10 cellular contexts compared by ENCODE assay signal in the genomic region with DNA sequence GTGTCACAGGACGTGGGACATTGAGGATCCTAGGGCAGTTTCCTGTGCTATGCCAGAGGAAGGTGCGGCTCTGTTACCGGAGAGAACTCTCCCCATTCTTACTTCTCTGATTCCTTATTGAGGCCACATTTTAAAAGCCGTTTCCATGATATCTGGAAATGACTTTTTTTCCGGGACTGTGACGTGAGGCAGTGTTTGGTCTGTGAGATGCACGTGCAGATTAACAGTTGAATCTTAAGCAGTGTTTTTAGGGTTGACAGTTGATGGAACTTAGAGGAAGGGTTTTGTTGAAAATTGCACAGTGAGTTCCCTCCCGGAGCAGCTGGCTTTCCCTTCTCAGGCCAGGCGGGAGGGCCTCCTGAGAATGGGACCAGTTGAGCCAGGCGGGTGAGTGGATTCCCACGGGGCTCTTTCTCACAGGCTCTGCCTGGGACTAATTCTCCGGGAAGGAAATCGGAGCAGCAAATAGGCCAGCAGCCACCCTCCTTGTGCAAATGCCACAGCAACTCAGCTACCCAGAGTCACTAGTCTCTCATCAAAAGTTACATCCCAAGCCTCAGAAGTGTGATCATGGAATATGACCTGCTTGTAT.
DNase-seq lines count a peak whose midpoint lies in the region; ATAC-seq, FAIRE-seq and TF ChIP-seq lines count a peak whose summit lies in the region.
"Had no signal": no experiment of that assay in that cellular context is flagged by ENCODE, and none has a peak within 500 bp of the region (broad histone marks: within the 10 kb centered on the region; RNA-seq: fewer than 3 reads in every experiment).

No MANE protein-coding gene starts in this region.

- FAIRE-seq in bronchial epithelial cell (lab: Jason Lieb, UNC) (no peak), small intestine (lab: Jason Lieb, UNC) (no peak)
- FAIRE-seq: endometrium had no signal

- WGBS in small intestine, 3 donors, result 42 to 44% (median 42%) methylated on average over 13 of the region's 13 CpGs

- H3K4me1 ChIP-seq in iPS-20b (ENCODE audit: insufficient read depth, low read length) (peaks cover 21% of the 10 kb centered on the region), small intestine (ENCODE audit: control insufficient read depth in 2 of 2, insufficient read depth in 1 of 2, low read depth in 1 of 2, low read length in 1 of 2) (peaks cover 0 to 7% of the 10 kb centered on the region in 2 donors)

- TF ChIP-seq CTCF in HFF-Myc (IDR thresholded peaks at IDR 0.05; ENCODE audit: low read depth, low read length, missing control alignments) (no peak), bronchial epithelial cell (IDR thresholded peaks at IDR 0.05; ENCODE audit: insufficient read depth, low read length, severe bottlenecking) (no peak)

- H3K4me3 ChIP-seq in HFF-Myc (replicated peaks; ENCODE audit: low read depth, low read length), result peak overlapping the region; percentile 83
- peak overlapping the region; percentile 85 for H3K4me3 ChIP-seq in bronchial epithelial cell (ENCODE audit: low read depth, low read length)
- peak overlapping the region; percentile 76 for H3K4me3 ChIP-seq in iPS-20b (ENCODE audit: low read length)
- H3K4me3 ChIP-seq in small intestine (ENCODE audit: low read depth in 1 of 2, low read length in 2 of 2), result peak overlapping the region in 1 of 2 donors; percentile 82

- ATAC-seq in HG02798 (IDR thresholded peaks at IDR 0.05; ENCODE audit: poor library complexity, unreplicated experiment), result no peak
- no peak for ATAC-seq in GM19324 (IDR thresholded peaks at IDR 0.05; ENCODE audit: low FRiP score, unreplicated experiment)

- no peaks in the 10 kb centered on the region for H3K27me3 ChIP-seq in bronchial epithelial cell (ENCODE audit: control insufficient read depth, insufficient read depth, low read length)
- peaks cover 7% of the 10 kb centered on the region; the same call in 1 of the 2 replicates for H3K27me3 ChIP-seq in iPS-20b (ENCODE audit: insufficient read depth, low read length)
- H3K27me3 ChIP-seq in small intestine (ENCODE audit: control insufficient read depth in 2 of 2, insufficient read depth in 2 of 2, low read length in 2 of 2), result no peaks in the 10 kb centered on the region

- H3K27ac ChIP-seq in iPS-20b (ENCODE audit: low read length) (no peak overlapping the region), small intestine (ENCODE audit: low read depth in 1 of 2, low read length in 1 of 2) (peak overlapping the region; percentile 92 to 93)

- DNase-seq in HFF-Myc (ENCODE audit: extremely low read depth, low read depth) (no peak), bronchial epithelial cell (ENCODE audit: low read depth) (no peak), small intestine (peak; percentile 21), ureter (ENCODE audit: low spot score) (no peak)
- no peak for DNase-seq in stimulated activated CD4-positive, alpha-beta T cell treated with anti-CD3 and anti-CD28 coated beads, Interleukin-12 subunit alpha, Interleukin-12 subunit beta, amount 100 ng/mL, for 4 hours
- DNase-seq: NCI-H1417 had no signal

- peak overlapping the region; percentile 75; the same call in 1 of the 2 replicates for H3K9ac ChIP-seq in iPS-20b (ENCODE audit: low read depth, low read length)

- H3K9me3 ChIP-seq in iPS-20b (ENCODE audit: insufficient read depth, low read depth, low read length) (no peaks in the 10 kb centered on the region), small intestine (ENCODE audit: control insufficient read depth, low read depth) (no peaks in the 10 kb centered on the region)

- peaks cover 1% of the 10 kb centered on the region for H3K36me3 ChIP-seq in bronchial epithelial cell (ENCODE audit: control insufficient read depth, insufficient read depth, low read length)
- no peaks in the 10 kb centered on the region for H3K36me3 ChIP-seq in iPS-20b (ENCODE audit: insufficient read depth, low read depth, low read length)
- H3K36me3 ChIP-seq in small intestine (ENCODE audit: control insufficient read depth in 2 of 2, insufficient read depth in 2 of 2, low read length in 2 of 2), result no peaks in the 10 kb centered on the region
